ENCODE assay signal across 14 cellular contexts in the genomic region with DNA sequence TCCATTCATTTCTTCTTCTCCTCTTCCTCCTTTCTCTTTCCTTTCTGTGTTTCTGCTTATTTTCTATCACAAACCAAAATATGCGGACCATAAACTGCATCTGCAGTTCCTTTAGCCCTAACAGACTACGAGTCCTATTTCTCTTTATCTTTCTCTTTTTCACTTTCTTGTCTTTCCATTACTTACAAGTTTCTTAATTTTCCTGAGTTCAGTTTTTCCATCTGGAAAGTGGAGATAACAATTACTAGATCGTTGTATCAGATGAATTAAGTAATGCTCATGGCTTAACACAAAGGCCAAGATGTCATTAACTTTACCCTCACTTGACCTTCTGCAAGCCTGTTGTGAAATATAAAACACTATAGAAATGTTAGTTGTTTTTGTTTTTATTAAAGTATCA. TPM values are rescaled to one million over a fixed set of nuclear protein-coding genes. Genes with fewer than 3 reads are reported as not detected.
DNase-seq lines count a peak whose midpoint lies in the region; ATAC-seq and TF ChIP-seq lines count a peak whose summit lies in the region.
"Had no signal": no experiment of that assay in that cellular context is flagged by ENCODE, and none has a peak within 500 bp of the region (broad histone marks: within the 10 kb centered on the region; RNA-seq: fewer than 3 reads in every experiment).

No MANE protein-coding gene starts in this region.

- H3K9ac ChIP-seq in HUES48 (ENCODE audit: low read depth, low read length), result no peak overlapping the region

- POLR2A ChIA-PET in Caco-2 (lab: Charles Lee), result interaction anchor here (1.2 to 2.6 kb wide), 2 partner anchors 34 to 155 kb away, joined by 9 to 92 read pairs; partner anchors contain the start of genes NOP2 and ZNF384

- H3K4me1 ChIP-seq in Caco-2 (peaks cover 11% of the 10 kb centered on the region; the same call in 1 of the 2 replicates), HUES48 (ENCODE audit: control insufficient read depth, insufficient read depth, low read length) (peaks cover 6% of the 10 kb centered on the region)

- H3K36me3 ChIP-seq in Caco-2 (ENCODE audit: control insufficient read depth, insufficient read depth, low read length) (no peaks in the 10 kb centered on the region), HUES48 (ENCODE audit: control insufficient read depth, insufficient read depth, low read length) (peaks cover 4% of the 10 kb centered on the region; the same call in 1 of the 2 replicates)

- H3K4me3 ChIP-seq in Caco-2 (ENCODE audit: low read depth, low read length) (peak overlapping the region; percentile 63; the same call in 1 of the 2 replicates), HUES48 (ENCODE audit: low read depth, low read length) (peak overlapping the region; percentile 72; the same call in 1 of the 2 replicates)

- H3K4me1 Mint-ChIP-seq in Caco-2 (ENCODE audit: low read depth, unreplicated experiment), result peaks cover 11% of the 10 kb centered on the region
- H3K4me1 Mint-ChIP-seq in activated T-helper 17 cell treated with anti-CD3 and anti-CD28 coated beads, Interleukin-2, amount 50 U/mL, for 72 hours, result peaks cover 26% of the 10 kb centered on the region
- H3K4me1 Mint-ChIP-seq in nephron progenitor cell, result peaks cover 36% of the 10 kb centered on the region

- ATAC-seq in activated T-helper 17 cell treated with anti-CD3 and anti-CD28 coated beads, Interleukin-2, amount 50 U/mL, for 72 hours (replicated peaks), result no peak

- H3K27me3 ChIP-seq in Caco-2 (replicated peaks; ENCODE audit: control insufficient read depth, insufficient read depth, low read length) (no peaks in the 10 kb centered on the region), HUES48 (ENCODE audit: control insufficient read depth, insufficient read depth, low read length) (no peaks in the 10 kb centered on the region)
- H3K27me3 ChIP-seq: Peyer's patch had no signal

- H3K27me3 Mint-ChIP-seq in Caco-2 (ENCODE audit: insufficient read depth, unreplicated experiment) (no peaks in the 10 kb centered on the region), nephron progenitor cell (ENCODE audit: low read depth, poor library complexity) (peaks cover 12% of the 10 kb centered on the region)
- no peaks in the 10 kb centered on the region for H3K27me3 Mint-ChIP-seq in activated T-helper 17 cell treated with anti-CD3 and anti-CD28 coated beads, Interleukin-2, amount 50 U/mL, for 72 hours
- H3K27me3 Mint-ChIP-seq: central memory CD8-positive, alpha-beta T cell had no signal

- H3K9me3 ChIP-seq in Caco-2 (no peaks in the 10 kb centered on the region), HUES48 (ENCODE audit: control insufficient read depth, insufficient read depth, low read length) (no peaks in the 10 kb centered on the region)
- H3K9me3 ChIP-seq: Peyer's patch had no signal

- H3K9me3 Mint-ChIP-seq in Caco-2 (ENCODE audit: unreplicated experiment) (no peaks in the 10 kb centered on the region), nephron progenitor cell (peaks cover 4% of the 10 kb centered on the region)
- H3K9me3 Mint-ChIP-seq in activated T-helper 17 cell treated with anti-CD3 and anti-CD28 coated beads, Interleukin-2, amount 50 U/mL, for 72 hours, result peaks cover 3% of the 10 kb centered on the region
- H3K9me3 Mint-ChIP-seq: activated T-helper 2 cell treated with anti-CD3 and anti-CD28 coated beads, Interferon-gamma antibody, Interleukin-2, Interleukin-4, amounts not matched to agents 10 μg/mL and 5 μg/mL and 100 μg/mL, durations not matched to agents 14 hours and 24 hours and 36 hours; central memory CD8-positive, alpha-beta T cell had no signal

- H3K27ac ChIP-seq in HUES48 (ENCODE audit: low read depth, low read length), result no peak overlapping the region

- H3K36me3 Mint-ChIP-seq in Caco-2 (ENCODE audit: insufficient read depth, unreplicated experiment) (peaks cover 9% of the 10 kb centered on the region), nephron progenitor cell (ENCODE audit: low read depth) (peaks cover 5% of the 10 kb centered on the region)
- H3K36me3 Mint-ChIP-seq in activated T-helper 17 cell treated with anti-CD3 and anti-CD28 coated beads, Interleukin-2, amount 50 U/mL, for 72 hours (ENCODE audit: low read depth), result peaks cover 23% of the 10 kb centered on the region

- TF ChIP-seq CTCF in Caco-2 (IDR thresholded peaks at IDR 0.05; ENCODE audit: insufficient read depth in 1 of 2, low read depth in 1 of 2, low read length in 1 of 2, severe bottlenecking in 1 of 2, unreplicated experiment in 1 of 2) (no peak), nephron progenitor cell (IDR thresholded peaks at IDR 0.05) (no peak)

- CTCF ChIA-PET in Caco-2 (lab: Charles Lee), result interaction anchor here (1.8 to 2.0 kb wide), 3 partner anchors 9 to 108 kb away, joined by 5 to 30 read pairs (median 8); partner anchors contain the start of gene ZNF384

- H3K4me3 Mint-ChIP-seq in Caco-2 (ENCODE audit: unreplicated experiment) (no peak overlapping the region), nephron progenitor cell (peak overlapping the region; percentile 19)
- peak overlapping the region; percentile 90 for H3K4me3 Mint-ChIP-seq in activated T-helper 17 cell treated with anti-CD3 and anti-CD28 coated beads, Interleukin-2, amount 50 U/mL, for 72 hours

- BruUV-seq in Caco-2 (replicated peaks; lab: Mats Ljungman, UMichigan), result no TSS peak

- H3K27ac Mint-ChIP-seq in Caco-2 (ENCODE audit: unreplicated experiment), result no peak overlapping the region
- H3K27ac Mint-ChIP-seq in activated T-helper 17 cell treated with anti-CD3 and anti-CD28 coated beads, Interleukin-2, amount 50 U/mL, for 72 hours, result peak overlapping the region; percentile 93
- no peak overlapping the region for H3K27ac Mint-ChIP-seq in nephron progenitor cell

- intact Hi-C loops in Caco-2 (cut with micrococcal nuclease; ENCODE audit: unreplicated experiment), result loop anchor here (5.0 kb wide), 1 partner anchor 54 kb away; no protein-coding TSS in a partner anchor

- DNase-seq in Caco-2 (no peak), nephron progenitor cell (no peak), NCI-H82 (lab: John Stamatoyannopoulos, UW) (no peak), NCI-H146 (lab: John Stamatoyannopoulos, UW) (no peak)
- DNase-seq in stimulated activated CD8-positive, alpha-beta memory T cell treated with anti-CD3 and anti-CD28 coated beads, Interleukin-4, amount 100 ng/mL, for 48 hours, result no peak
- DNase-seq: DMS53; NCI-H2081; Peyer's patch; stimulated activated naive CD4-positive, alpha-beta T cell had no signal

RNA-seq across cellular contexts. Expression of gene COPS7A, which starts 1.0 kb away (rescaled TPM):
- total RNA-seq in Caco-2 (2022), result 56.8 and 61.9 TPM in 2 replicates
- 10 to 100 TPM; 36.5 to 38.7 TPM for total RNA-seq in activated T-helper 17 cell treated with anti-CD3 and anti-CD28 coated beads, Interleukin-2, amount 50 U/mL, for 72 hours

RNA-seq across cellular contexts. Expression of gene PIANP, which starts 22.2 kb away (rescaled TPM):
- 0.37 and 0.48 TPM in 2 replicates for total RNA-seq in Caco-2 (2022)
- total RNA-seq in activated T-helper 17 cell treated with anti-CD3 and anti-CD28 coated beads, Interleukin-2, amount 50 U/mL, for 72 hours, result 1 to 10 TPM in 1 of 2 donors, under 1 TPM in 1; 0.41 to 1.4 TPM
- total RNA-seq: activated T-helper 2 cell treated with anti-CD3 and anti-CD28 coated beads, Interferon-gamma antibody, Interleukin-2, Interleukin-4, amounts not matched to agents 10 μg/mL and 5 μg/mL and 100 μg/mL, durations not matched to agents 14 hours and 24 hours and 36 hours; omental fat pad; Peyer's patch had no signal

RNA-seq across cellular contexts. Expression of gene MLF2, which starts 30.1 kb away (rescaled TPM):
- 303 and 309 TPM in 2 replicates for total RNA-seq in Caco-2 (2022)
- total RNA-seq in activated T-helper 17 cell treated with anti-CD3 and anti-CD28 coated beads, Interleukin-2, amount 50 U/mL, for 72 hours, result 100 to 1,000 TPM; 132 to 279 TPM

RNA-seq across cellular contexts. Expression of gene ZNF384, which starts 33.7 kb away (rescaled TPM):
- total RNA-seq in Caco-2 (2022), result 119 and 127 TPM in 2 replicates
- total RNA-seq in activated T-helper 17 cell treated with anti-CD3 and anti-CD28 coated beads, Interleukin-2, amount 50 U/mL, for 72 hours, result 10 to 100 TPM; 80.6 to 88.7 TPM

RNA-seq across cellular contexts. Expression of gene PTMS, which starts 43.3 kb away (rescaled TPM):
- 264 and 285 TPM in 2 replicates for total RNA-seq in Caco-2 (2022)
- total RNA-seq in activated T-helper 17 cell treated with anti-CD3 and anti-CD28 coated beads, Interleukin-2, amount 50 U/mL, for 72 hours, result 100 to 1,000 TPM in 1 of 2 donors, 10 to 100 TPM in 1; 71.3 to 161 TPM
